ENCODE assay signal across 8 cellular contexts in the genomic region with DNA sequence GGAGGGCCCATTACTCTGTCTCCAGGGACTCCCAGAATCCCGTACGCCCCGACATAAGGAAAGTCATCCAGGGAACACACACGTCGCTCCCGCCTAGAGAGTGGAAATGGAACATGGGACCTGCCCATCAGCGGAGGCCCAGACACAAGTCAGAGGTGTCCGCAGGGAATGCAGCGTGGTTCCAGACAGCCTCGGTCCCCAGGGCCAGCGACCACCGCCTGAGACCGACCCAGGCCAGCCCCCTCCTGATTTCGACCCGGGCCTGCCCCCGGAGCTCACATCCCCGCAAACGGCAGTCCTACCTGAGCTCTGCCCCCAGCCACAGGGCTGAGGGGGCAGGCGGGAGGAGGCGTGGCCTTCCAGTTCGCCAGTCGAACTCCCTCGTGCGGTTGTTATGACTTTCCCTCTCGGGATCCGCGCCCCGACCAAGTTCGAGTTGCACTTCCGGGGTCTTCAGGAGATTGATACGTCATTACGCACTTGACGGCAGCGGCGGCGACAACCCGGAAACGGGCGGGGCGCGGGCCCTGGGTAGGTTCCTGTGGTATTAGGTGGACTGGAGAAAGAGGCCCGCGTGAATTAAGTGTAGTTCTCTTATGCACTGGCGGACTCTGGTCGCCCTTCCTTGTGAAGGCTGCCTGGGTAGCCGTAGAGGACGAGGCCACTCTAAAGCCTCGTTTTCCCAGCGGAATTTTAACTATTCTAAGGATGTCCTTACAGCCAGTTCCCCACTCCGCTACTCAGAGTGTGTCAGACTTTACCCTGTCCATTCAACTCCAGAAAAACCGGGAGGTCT.
DNase-seq lines count a peak whose midpoint lies in the region; ATAC-seq and TF ChIP-seq lines count a peak whose summit lies in the region.

No MANE protein-coding gene starts in this region.

- H3K4me1 ChIP-seq in CD4-positive, alpha-beta memory T cell (ENCODE audit: insufficient read depth, low read length), result peaks cover 26% of the 10 kb centered on the region
- peaks cover 7% of the 10 kb centered on the region in 2 donors for H3K4me1 ChIP-seq in duodenal mucosa (ENCODE audit: control insufficient read depth in 1 of 2, insufficient read depth in 2 of 2, low read length in 2 of 2)

- no peaks in the 10 kb centered on the region for H3K36me3 ChIP-seq in CD4-positive, alpha-beta memory T cell (ENCODE audit: insufficient read depth, low read length)
- no peaks in the 10 kb centered on the region for H3K36me3 ChIP-seq in duodenal mucosa (ENCODE audit: control insufficient read depth in 1 of 2, insufficient read depth in 2 of 2, low read length in 2 of 2)

- peak overlapping the region; percentile 94 to 97 (median 95) for H3K4me3 Mint-ChIP-seq in CD4-positive, alpha-beta memory T cell
- H3K4me3 Mint-ChIP-seq in activated CD4-positive, alpha-beta memory T cell treated with anti-CD3 and anti-CD28 coated beads for 36 hours, result peak overlapping the region; percentile 92

- H3K9me3 ChIP-seq in CD4-positive, alpha-beta memory T cell (ENCODE audit: control insufficient read depth in 1 of 2, low read length in 2 of 2), result no peaks in the 10 kb centered on the region
- peaks cover 0 to under 1% of the 10 kb centered on the region in 2 donors for H3K9me3 ChIP-seq in duodenal mucosa (ENCODE audit: control insufficient read depth in 1 of 2, low read length in 2 of 2)

- TF ChIP-seq POLR2A in lower leg skin (IDR thresholded peaks at IDR 0.05), result no peak

- peaks cover 0 to 16% (median 10%) of the 10 kb centered on the region in 8 donors for H3K9me3 Mint-ChIP-seq in CD4-positive, alpha-beta memory T cell
- H3K9me3 Mint-ChIP-seq in activated CD4-positive, alpha-beta memory T cell treated with anti-CD3 and anti-CD28 coated beads for 36 hours, result peaks cover 8% of the 10 kb centered on the region

- ATAC-seq in GM19452 (IDR thresholded peaks at IDR 0.05; ENCODE audit: unreplicated experiment) (peak; percentile 100), HG03575 (IDR thresholded peaks at IDR 0.05; ENCODE audit: extremely low read depth, insufficient number of reproducible peaks, low FRiP score, unreplicated experiment) (peak; percentile 99)

- H3K27me3 ChIP-seq in CD4-positive, alpha-beta memory T cell (ENCODE audit: insufficient read depth, low read length), result no peaks in the 10 kb centered on the region
- no peaks in the 10 kb centered on the region for H3K27me3 ChIP-seq in duodenal mucosa (ENCODE audit: control insufficient read depth in 1 of 2, insufficient read depth in 2 of 2, low read length in 2 of 2)

- H3K36me3 Mint-ChIP-seq in CD4-positive, alpha-beta memory T cell, result peaks cover 20 to 24% of the 10 kb centered on the region in 2 donors
- peaks cover 24% of the 10 kb centered on the region for H3K36me3 Mint-ChIP-seq in activated CD4-positive, alpha-beta memory T cell treated with anti-CD3 and anti-CD28 coated beads for 36 hours

- intact Hi-C loops in CD4-positive, alpha-beta memory T cell (cut with micrococcal nuclease), result loop anchor here (1.0 to 5.0 kb wide), 3 partner anchors 489 to 529 kb away; partner anchors contain the start of genes KIAA0825, NR2F1, NR2F1-AS1 and SLF1
- intact Hi-C loops in activated CD4-positive, alpha-beta memory T cell treated with anti-CD3 and anti-CD28 coated beads for 36 hours (cut with micrococcal nuclease), result loop anchor here (1.0 to 10.0 kb wide), 5 partner anchors 197 to 683 kb away; partner anchors contain the start of genes KIAA0825, NR2F1 and SLF1
- intact Hi-C loops in lower leg skin (cut with DNase I; ENCODE audit: low total_unique reads), result no loop called here

- peak overlapping the region; percentile 55 to 96 for H3K4me3 ChIP-seq in CD4-positive, alpha-beta memory T cell (ENCODE audit: low read length in 2 of 2)
- H3K4me3 ChIP-seq in duodenal mucosa (ENCODE audit: low read depth in 1 of 2, low read length in 2 of 2) (peak overlapping the region; percentile 95 to 99), lower leg skin (ENCODE audit: low read depth, poor library complexity, severe bottlenecking) (peak overlapping the region; percentile 68)

- CTCF ChIA-PET in CD4-positive, alpha-beta memory T cell (lab: Charles Lee; ENCODE audit: partially characterized antibody), result no interaction called here
- CTCF ChIA-PET in activated CD4-positive, alpha-beta memory T cell treated with anti-CD3 and anti-CD28 coated beads for 36 hours (lab: Charles Lee), result no interaction called here

- DNase-seq in CD4-positive, alpha-beta memory T cell, result peak; percentile 88 to 94 (median 91)
- DNase-seq in NCI-H82 (lab: John Stamatoyannopoulos, UW) (peak; percentile 97), lower leg skin (ENCODE audit: low spot score in 2 of 2) (peak; percentile 96 to 99)
- DNase-seq in activated CD4-positive, alpha-beta memory T cell treated with anti-CD3 and anti-CD28 coated beads for 36 hours, result peak; percentile 96
- DNase-seq in stimulated activated CD4-positive, alpha-beta T cell treated with anti-CD3 and anti-CD28 coated beads, Interleukin-4, amount 100 ng/mL, for 4 hours, result peak; percentile 88 to 92

- POLR2A ChIA-PET in CD4-positive, alpha-beta memory T cell (lab: Charles Lee; ENCODE audit: partially characterized antibody), result no interaction called here
- POLR2A ChIA-PET in activated CD4-positive, alpha-beta memory T cell treated with anti-CD3 and anti-CD28 coated beads for 36 hours (lab: Charles Lee), result no interaction called here

- peaks cover 0 to 8% of the 10 kb centered on the region in 2 donors for H3K27me3 Mint-ChIP-seq in CD4-positive, alpha-beta memory T cell
- H3K27me3 Mint-ChIP-seq in activated CD4-positive, alpha-beta memory T cell treated with anti-CD3 and anti-CD28 coated beads for 36 hours, result no peaks in the 10 kb centered on the region

- WGBS in lower leg skin, 2 donors, result 2 to 4% methylated on average over 32 to 50 of the region's 51 CpGs

- peaks cover 31 to 52% (median 41%) of the 10 kb centered on the region in 4 donors for H3K4me1 Mint-ChIP-seq in CD4-positive, alpha-beta memory T cell
- H3K4me1 Mint-ChIP-seq in activated CD4-positive, alpha-beta memory T cell treated with anti-CD3 and anti-CD28 coated beads for 36 hours (ENCODE audit: low read depth), result peaks cover 26% of the 10 kb centered on the region

- TF ChIP-seq CTCF in lower leg skin (IDR thresholded peaks at IDR 0.05), result no peak

- peak overlapping the region; percentile 77 for H3K27ac ChIP-seq in CD4-positive, alpha-beta memory T cell (ENCODE audit: low read depth, low read length)
- H3K27ac ChIP-seq in duodenal mucosa (ENCODE audit: low read depth, low read length), result peak overlapping the region; percentile 76

- H3K9ac ChIP-seq in duodenal mucosa (ENCODE audit: low read depth in 1 of 2, low read length in 2 of 2), result peak overlapping the region; percentile 94 to 96

- peak overlapping the region; percentile 93 to 97 (median 96) for H3K27ac Mint-ChIP-seq in CD4-positive, alpha-beta memory T cell
- H3K27ac Mint-ChIP-seq in activated CD4-positive, alpha-beta memory T cell treated with anti-CD3 and anti-CD28 coated beads for 36 hours, result peak overlapping the region; percentile 85

Comparison
In these comparisons a context has a peak if more than half of its experiments do, and no peak if none do; other contexts are left out.
1. Peak in every context shown above with its lines: DNase-seq, ATAC-seq, H3K4me3 ChIP-seq and H3K27ac ChIP-seq.